Comparison of ENCODE assay signal across 9 cellular contexts in the genomic region with DNA sequence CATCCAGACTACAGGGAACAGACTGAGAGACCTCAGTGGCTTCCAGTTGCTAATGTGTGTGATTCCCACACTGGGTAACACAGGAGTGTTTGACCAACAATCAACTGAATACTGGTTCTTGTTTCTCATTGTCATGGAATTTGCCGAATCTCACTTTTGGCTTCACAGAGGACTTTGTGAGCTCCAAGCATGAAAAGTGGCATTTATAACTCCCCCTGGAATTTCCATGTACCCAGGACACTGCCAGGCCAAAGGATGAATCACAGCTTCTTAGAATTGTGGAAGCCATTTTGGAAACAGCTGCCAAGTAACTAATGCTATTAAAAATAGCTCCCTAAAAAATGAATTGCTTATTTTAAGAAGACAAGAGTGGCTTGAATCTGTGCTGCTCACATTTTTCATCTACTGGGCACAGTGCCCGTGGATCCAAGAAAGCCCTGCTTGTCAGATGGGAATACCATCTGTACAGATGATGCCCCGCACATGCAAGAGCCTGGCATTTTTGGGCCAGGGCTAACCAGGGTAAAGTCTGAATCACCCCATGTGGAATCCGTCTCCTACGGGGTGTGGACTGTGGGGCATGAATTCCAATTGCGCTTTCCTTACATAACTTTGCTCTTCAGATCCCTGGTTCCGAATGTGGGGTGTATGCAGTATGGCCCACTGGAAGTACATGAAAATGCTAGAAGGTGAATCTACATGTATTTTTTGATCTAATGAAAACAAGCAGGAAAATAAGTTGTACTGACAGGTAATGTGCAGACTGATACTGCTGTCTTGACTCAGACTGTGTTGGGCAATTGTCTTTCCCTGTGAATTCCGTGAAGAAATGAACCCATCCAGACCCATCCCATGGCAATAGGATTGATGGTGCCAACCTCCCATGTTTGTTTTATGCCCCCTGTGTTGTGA.
DNase-seq lines count a peak whose midpoint lies in the region; ATAC-seq and TF ChIP-seq lines count a peak whose summit lies in the region.
"Had no signal": no experiment of that assay in that cellular context is flagged by ENCODE, and none has a peak within 500 bp of the region (broad histone marks: within the 10 kb centered on the region; RNA-seq: fewer than 3 reads in every experiment).

No MANE protein-coding gene starts in this region.

- ATAC-seq in left colon (no peak), HG03135 (IDR thresholded peaks at IDR 0.05; ENCODE audit: unreplicated experiment) (no peak), HG02623 (IDR thresholded peaks at IDR 0.05; ENCODE audit: unreplicated experiment) (no peak)

- H3K36me3 ChIP-seq in HUES6 (ENCODE audit: control insufficient read depth, insufficient read depth, low read length), result peaks cover 22% of the 10 kb centered on the region
- H3K36me3 ChIP-seq in tibial nerve, result no peaks in the 10 kb centered on the region

- peak overlapping the region; percentile 28; the same call in 1 of the 2 replicates for H3K27ac ChIP-seq in HUES6 (ENCODE audit: low read depth, low read length)
- peak overlapping the region; percentile 29 to 92 (median 60) for H3K27ac ChIP-seq in tibial nerve
- H3K27ac ChIP-seq: HL-60 had no signal

- H3K4me1 ChIP-seq in HUES6 (ENCODE audit: control insufficient read depth, insufficient read depth, low read length), result peaks cover 16% of the 10 kb centered on the region
- peaks cover 0 to 31% (median 7%) of the 10 kb centered on the region in 4 donors for H3K4me1 ChIP-seq in tibial nerve

- H3K9me3 ChIP-seq in HUES6 (ENCODE audit: control insufficient read depth, insufficient read depth, low read depth, low read length), result peaks cover 5% of the 10 kb centered on the region; the same call in 1 of the 2 replicates
- peaks cover 0 to 8% (median 3%) of the 10 kb centered on the region in 4 donors for H3K9me3 ChIP-seq in tibial nerve

- WGBS in tibial nerve, 2 donors, result 46 to 54% methylated on average over 8 of the region's 8 CpGs

- DNase-seq in dermis blood vessel endothelial cell, result peak; percentile 60
- DNase-seq in left colon, result peak; percentile 29 to 56
- peak; percentile 20 to 36 for DNase-seq in tibial nerve (ENCODE audit: low spot score in 2 of 2)
- no peak for DNase-seq in HT-29 (ENCODE audit: low spot score)
- DNase-seq in NAMALWA (ENCODE audit: low spot score), result no peak

- intact Hi-C loops in left colon (cut with DNase I, micrococcal nuclease), result no loop called here

- no peak for TF ChIP-seq CTCF in tibial nerve (IDR thresholded peaks at IDR 0.05)

- H3K9ac ChIP-seq in HUES6 (ENCODE audit: low read length), result no peak overlapping the region

- H3K4me3 ChIP-seq in HUES6 (ENCODE audit: low read depth, low read length), result no peak overlapping the region
- no peak overlapping the region for H3K4me3 ChIP-seq in tibial nerve

- no peak for TF ChIP-seq POLR2A in tibial nerve (IDR thresholded peaks at IDR 0.05)

- TF ChIP-seq EP300 in tibial nerve (IDR thresholded peaks at IDR 0.05), result peak; percentile 35 to 92

- H3K27me3 ChIP-seq in HUES6 (ENCODE audit: control insufficient read depth, insufficient read depth, low read length), result no peaks in the 10 kb centered on the region
- H3K27me3 ChIP-seq in tibial nerve, result no peaks in the 10 kb centered on the region

Comparison
In these comparisons a context has a peak if more than half of its experiments do, and no peak if none do; other contexts are left out.
1. DNase-seq: peak in dermis blood vessel endothelial cell (single experiment), left colon (2 of 2) and tibial nerve (2 of 2); none in HT-29 (single experiment) and NAMALWA (single experiment).